Comparison of ENCODE assay signal across 8 cellular contexts in the genomic region with DNA sequence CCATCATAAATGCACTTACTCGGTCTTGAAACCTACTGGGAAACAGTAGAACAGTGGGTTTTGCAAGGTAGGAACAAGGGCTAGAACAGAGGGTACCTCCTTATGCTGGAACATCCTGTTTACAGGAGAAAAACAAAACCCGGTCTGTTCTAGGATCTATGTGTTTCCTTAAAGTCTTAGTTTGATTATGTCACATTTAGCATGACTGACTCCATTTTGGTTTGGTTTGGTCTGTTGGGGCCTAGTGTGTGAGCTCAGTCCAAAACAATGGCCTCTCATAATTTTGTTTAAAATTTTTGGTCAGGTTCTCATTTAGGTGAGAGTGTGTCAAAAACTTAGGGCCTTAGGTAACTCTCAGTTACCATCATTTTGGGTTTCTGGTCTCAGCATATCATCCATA.
"Had no signal": no experiment of that assay in that cellular context is flagged by ENCODE, and none has a peak within 500 bp of the region (broad histone marks: within the 10 kb centered on the region; RNA-seq: fewer than 3 reads in every experiment).

No MANE protein-coding gene starts in this region.

- DNase-seq: GDM1, GF-D8 had no signal

- ATAC-seq: GM12878 had no signal

- FAIRE-seq: G401.6, GM12878, GM12891, GM12892, GM18507, GM19239 had no signal

- H3K4me3 ChIP-seq: GM12878 had no signal
